In genomic region chr7:5681423-5681822, GRCh38 we compare ENCODE assay signal across 13 cellular contexts.
DNase-seq lines count a peak whose midpoint lies in the region; ATAC-seq, FAIRE-seq and TF ChIP-seq lines count a peak whose summit lies in the region.
"Had no signal": no experiment of that assay in that cellular context is flagged by ENCODE, and none has a peak within 500 bp of the region (broad histone marks: within the 10 kb centered on the region; RNA-seq: fewer than 3 reads in every experiment).

No MANE protein-coding gene starts in this region.

- TF ChIP-seq CTCF in K562 (IDR thresholded peaks at IDR 0.05 in 2 of 3, conservative IDR thresholded peaks at IDR 0.05 in 1 of 3; ENCODE audit: insufficient read depth in 2 of 3, low read depth in 1 of 3, low read length in 3 of 3): no peak
- no peak for TF ChIP-seq CTCF in neutrophil (IDR thresholded peaks at IDR 0.05)
- no peak for TF ChIP-seq CTCF in thyroid gland (IDR thresholded peaks at IDR 0.05)

- peaks cover 66 to 85% (median 81%) of the 10 kb centered on the region in 10 experiments for H3K4me1 ChIP-seq in BLaER1 treated with 17β-estradiol and CSF1 and Interleukin-3, amounts not matched to agents 10 nM and 100 nM
- H3K4me1 ChIP-seq in K562 (replicated peaks in 1 of 2; ENCODE audit: control insufficient read depth in 2 of 2, insufficient read depth in 2 of 2, low read length in 2 of 2) (peaks cover 0 to 4% of the 10 kb centered on the region in 2 experiments; a peak in 2 of 5 replicates), neutrophil (ENCODE audit: control insufficient read depth in 1 of 2, insufficient read depth in 1 of 2, low read depth in 1 of 2, low read length in 1 of 2) (peaks cover 62 to 87% of the 10 kb centered on the region in 2 experiments), thyroid gland (peaks cover 5% of the 10 kb centered on the region in 2 donors)

- no peak overlapping the region for H2AFZ ChIP-seq in K562 (ENCODE audit: low read depth, low read length)

- H3K27ac ChIP-seq in BLaER1 treated with 17β-estradiol and CSF1 and Interleukin-3, amounts not matched to agents 10 nM and 100 nM: peak overlapping the region in 10 of 11 experiments; percentile 69 to 93 (median 88); a peak in 19 of 22 replicates
- no peak overlapping the region for H3K27ac ChIP-seq in K562 (ENCODE audit: extremely low read depth, low read depth, low read length)
- H3K27ac ChIP-seq in neutrophil: peak overlapping the region; percentile 81
- H3K27ac ChIP-seq in thyroid gland: no peak overlapping the region

- H4K20me1 ChIP-seq in BLaER1 treated with 17β-estradiol and CSF1 and Interleukin-3, amounts not matched to agents 10 nM and 100 nM: peaks cover 0 to 70% (median 3%) of the 10 kb centered on the region in 11 experiments; a peak in 11 of 22 replicates
- H4K20me1 ChIP-seq in K562 (replicated peaks; ENCODE audit: control insufficient read depth, insufficient read depth, low read length): 0 out of 2 replicates have a peak, but pooled peaks cover 5% of the 10 kb centered on the region

- no peaks in the 10 kb centered on the region for H3K9me3 ChIP-seq in BLaER1 treated with 17β-estradiol and CSF1 and Interleukin-3, amounts not matched to agents 10 nM and 100 nM (replicated peaks in 1 of 11)
- H3K9me3 ChIP-seq in K562 (replicated peaks; ENCODE audit: control insufficient read depth, insufficient read depth, low read depth, low read length) (no peaks in the 10 kb centered on the region), neutrophil (no peaks in the 10 kb centered on the region), thyroid gland (no peaks in the 10 kb centered on the region)
- H3K9me3 ChIP-seq: lower lobe of right lung had no signal

- in situ Hi-C loops in K562 (cut with MboI): no loop called here

- H3K4me3 ChIP-seq in BLaER1 treated with 17β-estradiol and CSF1 and Interleukin-3, amounts not matched to agents 10 nM and 100 nM: 0 out of 20 replicates have a peak overlapping the region, but pooled peaks of 1 of the 10 experiments have one; percentile 3
- no peak overlapping the region for H3K4me3 ChIP-seq in K562
- no peak overlapping the region for H3K4me3 ChIP-seq in neutrophil (ENCODE audit: low read depth in 1 of 2, low read length in 1 of 2)
- H3K4me3 ChIP-seq in thyroid gland (replicated peaks in 1 of 3): no peak overlapping the region
- H3K4me3 ChIP-seq: lower lobe of right lung had no signal

- TF ChIP-seq POLR2A in K562 (conservative IDR thresholded peaks at IDR 0.05) (no peak), thyroid gland (IDR thresholded peaks at IDR 0.05) (no peak)

- ATAC-seq in K562: no peak
- ATAC-seq: lower lobe of right lung had no signal

- TF ChIP-seq EP300 in Ishikawa (IDR thresholded peaks at IDR 0.05; ENCODE audit: borderline replicate concordance) (no peak), K562 (IDR thresholded peaks at IDR 0.05; ENCODE audit: low read length) (no peak)

- no peaks in the 10 kb centered on the region for H3K27me3 ChIP-seq in BLaER1 treated with 17β-estradiol and CSF1 and Interleukin-3, amounts not matched to agents 10 nM and 100 nM
- H3K27me3 ChIP-seq in K562 (ENCODE audit: control insufficient read depth in 2 of 2, insufficient read depth in 2 of 2, low read length in 2 of 2) (no peaks in the 10 kb centered on the region), neutrophil (no peaks in the 10 kb centered on the region), thyroid gland (no peaks in the 10 kb centered on the region)

- POLR2A ChIA-PET in K562 (lab: Yijun Ruan, JAX): interaction anchor here (1.0 kb wide), 1 partner anchor 11 kb away, joined by 3 read pairs; no protein-coding TSS in a partner anchor

- TF ChIP-seq RAD21 in Ishikawa (IDR thresholded peaks at IDR 0.05; ENCODE audit: low read depth): no peak
- no peak for TF ChIP-seq RAD21 in K562 (CRISPR knock-in tag; conservative IDR thresholded peaks at IDR 0.05 in 1 of 2, IDR thresholded peaks at IDR 0.05 in 1 of 2)

- FAIRE-seq in K562 (lab: Jason Lieb, UNC): peak; percentile 57

- CTCF ChIA-PET in K562 (lab: Yijun Ruan, JAX; ENCODE audit: low intra/inter-chr PET ratio): no interaction called here

- H3K79me2 ChIP-seq in K562 (ENCODE audit: control insufficient read depth, insufficient read depth, low read length): no peaks in the 10 kb centered on the region

- intact Hi-C loops in K562 (cut with micrococcal nuclease): no loop called here
- intact Hi-C loops in thyroid gland (cut with DNase I): no loop called here

- peak overlapping the region in 8 of 11 experiments; percentile 70 to 81 (median 78); a peak in 13 of 22 replicates for H3K9ac ChIP-seq in BLaER1 treated with 17β-estradiol and CSF1 and Interleukin-3, amounts not matched to agents 10 nM and 100 nM
- H3K9ac ChIP-seq in K562 (ENCODE audit: insufficient read depth in 1 of 2, low read depth in 2 of 2, low read length in 2 of 2): no peak overlapping the region

- DNase-seq in K562 (ENCODE audit: extremely low read depth in 1 of 4, low spot score in 3 of 4) (no peak), NCI-H2081 (lab: John Stamatoyannopoulos, UW) (no peak), NCI-H510A treated with DMSO at 0.1 percent for 48 hours (lab: John Stamatoyannopoulos, UW) (no peak), thyroid gland (no peak), hippocampal formation (lab: John Stamatoyannopoulos, UW) (no peak)
- DNase-seq: dermis blood vessel endothelial cell, foreskin fibroblast, lower lobe of right lung, NCI-H524, RPMI8226 had no signal

- WGBS in K562 (ENCODE audit: insufficient coverage, low coverage, missing lambda C conversion rate): 70% methylated on average over 3 of the region's 4 CpGs
- WGBS in thyroid gland, 2 donors: 82 to 86% methylated on average over 4 of the region's 4 CpGs

- no TSS peak for BruUV-seq in K562 (replicated peaks; lab: Mats Ljungman, UMichigan)

- H3K9me1 ChIP-seq in K562 (ENCODE audit: control insufficient read depth, insufficient read depth, low read length): no peaks in the 10 kb centered on the region

- H3K36me3 ChIP-seq in BLaER1 treated with 17β-estradiol and CSF1 and Interleukin-3, amounts not matched to agents 10 nM and 100 nM: peaks cover 15 to 46% (median 26%) of the 10 kb centered on the region in 11 experiments
- H3K36me3 ChIP-seq in K562 (ENCODE audit: control insufficient read depth, insufficient read depth, low read length) (peaks cover 46% of the 10 kb centered on the region; the same call in 2 of the 3 replicates), neutrophil (peaks cover 17% of the 10 kb centered on the region), thyroid gland (peaks cover 0 to 6% of the 10 kb centered on the region in 2 donors)

- peak overlapping the region; percentile 69 to 96 (median 92) for H3K4me2 ChIP-seq in BLaER1 treated with 17β-estradiol and CSF1 and Interleukin-3, amounts not matched to agents 10 nM and 100 nM
- no peak overlapping the region for H3K4me2 ChIP-seq in K562 (ENCODE audit: insufficient read depth, low read length)

TF ChIP-seq in Ishikawa, 13 proteins besides CTCF, POLR2A, EP300 and RAD21 (continues in another document):
- TF ChIP-seq TEAD4 (IDR thresholded peaks at IDR 0.05) (no peak), USF1 (IDR thresholded peaks at IDR 0.05) (no peak), FOXM1 (IDR thresholded peaks at IDR 0.05; ENCODE audit: borderline replicate concordance, low read depth) (no peak), NFIC (IDR thresholded peaks at IDR 0.05) (no peak), MAX (IDR thresholded peaks at IDR 0.05) (no peak), ZBTB7A (IDR thresholded peaks at IDR 0.05; ENCODE audit: low read depth) (no peak)

TF ChIP-seq in K562, 482 proteins besides CTCF, POLR2A, EP300 and RAD21 (continues in another document):
- TF ChIP-seq MCM3 (IDR thresholded peaks at IDR 0.05): no peak
- no peak for TF ChIP-seq FOXJ3 (CRISPR knock-in tag; IDR thresholded peaks at IDR 0.05)
- TF ChIP-seq HDAC6 (IDR thresholded peaks at IDR 0.05; ENCODE audit: low read depth, low read length): no peak

Comparison
In these comparisons a context has a peak if more than half of its experiments do, and no peak if none do; other contexts are left out.
1. H3K27ac ChIP-seq: peak in BLaER1 treated with 17β-estradiol and CSF1 and Interleukin-3, amounts not matched to agents 10 nM and 100 nM (10 of 11) and neutrophil (single experiment); none in K562 (single experiment) and thyroid gland (0 of 3).
2. H3K9ac ChIP-seq: peak in BLaER1 treated with 17β-estradiol and CSF1 and Interleukin-3, amounts not matched to agents 10 nM and 100 nM (8 of 11); none in K562 (0 of 2).